26 cellular contexts compared by ENCODE assay signal in the genomic region with DNA sequence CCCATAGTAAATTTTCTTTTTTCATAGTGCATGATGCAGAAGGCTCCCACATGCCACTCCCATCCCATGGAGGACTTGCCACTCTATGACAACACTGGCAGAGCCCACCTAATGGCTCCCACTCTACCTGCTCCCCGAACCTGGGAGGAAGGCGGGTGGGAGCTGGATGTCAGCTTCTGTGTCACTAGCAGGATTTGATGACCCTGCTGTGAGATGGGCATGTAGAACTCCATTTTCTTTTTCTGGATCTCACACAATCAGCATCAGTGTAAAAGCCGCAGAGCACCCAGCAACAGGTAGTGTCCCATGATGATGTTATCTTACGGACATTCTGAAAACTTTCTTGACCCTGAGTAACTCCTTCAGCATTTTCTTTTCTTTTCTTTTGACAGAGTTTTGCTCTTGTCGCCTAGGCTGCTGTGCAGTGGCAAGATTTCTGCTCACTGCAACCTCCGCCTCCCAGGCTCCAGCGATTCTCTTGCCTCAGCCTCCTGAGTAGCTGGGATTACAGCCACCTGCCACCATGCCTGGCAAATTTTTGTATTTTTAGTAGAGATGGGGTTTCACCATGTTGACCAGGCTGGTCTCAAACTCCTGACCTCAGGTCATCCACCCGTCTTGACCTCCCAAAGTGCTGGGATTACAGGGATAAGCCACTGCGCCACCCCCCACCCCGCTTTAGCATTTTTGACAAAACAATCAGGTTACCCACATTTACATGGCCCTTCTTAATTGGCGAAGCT. TPM values are rescaled to one million over a fixed set of nuclear protein-coding genes. Genes with fewer than 3 reads are reported as not detected.
"Had no signal": no experiment of that assay in that cellular context is flagged by ENCODE, and none has a peak within 500 bp of the region (broad histone marks: within the 10 kb centered on the region; RNA-seq: fewer than 3 reads in every experiment).

No MANE protein-coding gene starts in this region.

- H3K4me1 ChIP-seq: breast epithelium, Peyer's patch had no signal

- H3K36me3 ChIP-seq: breast epithelium, Peyer's patch had no signal

- H3K9me3 ChIP-seq: breast epithelium, Peyer's patch had no signal

- ATAC-seq: activated T-helper 17 cell treated with anti-CD3 and anti-CD28 coated beads, Interleukin-2, amount 50 U/mL, for 72 hours; T-helper 17 cell had no signal

- H3K27me3 ChIP-seq: breast epithelium, Peyer's patch had no signal

- H3K4me3 ChIP-seq: breast epithelium, Peyer's patch had no signal

- DNase-seq: activated CD4-positive, alpha-beta memory T cell treated with anti-CD3 and anti-CD28 coated beads for 36 hours; activated CD4-positive, alpha-beta T cell treated with anti-CD3 and anti-CD28 coated beads, Interleukin-2, amount 10 ng/mL, durations not matched to agents 7 days and 5 days; activated CD4-positive, CD25-positive, alpha-beta regulatory T cell; activated CD8-positive, alpha-beta memory T cell treated with anti-CD3 and anti-CD28 coated beads for 24 hours; activated gamma-delta T cell; activated naive CD4-positive, alpha-beta T cell treated with anti-CD3 and anti-CD28 coated beads for 36 hours; activated T-cell treated with anti-CD3 and anti-CD28 coated beads, Interleukin-2, amount 50 U/mL, for 48 hours; amygdala; Karpas-422; MM.1S; NCI-H1105; NCI-H1436; NCI-H1694 treated with DMSO at 0.1 percent for 48 hours; NCI-H2029 treated with DMSO at 0.1 percent for 48 hours; NCI-H510A treated with DMSO at 0.1 percent for 48 hours; NCI-H69; NK-92 treated with Interleukin-12 subunit alpha and Interleukin-12 subunit beta, amount 100 ng/mL, for 24 hours; OCI-M1; Peyer's patch; SHP77 treated with DMSO at 0.1 percent for 48 hours; T-helper 17 cell had no signal

- H3K27ac ChIP-seq: breast epithelium, RWPE1, VCaP had no signal

RNA-seq across cellular contexts. Expression of a gene that starts 15.0 kb away (rescaled TPM):
- total RNA-seq: activated CD4-positive, alpha-beta memory T cell treated with anti-CD3 and anti-CD28 coated beads for 36 hours; activated CD4-positive, alpha-beta T cell treated with anti-CD3 and anti-CD28 coated beads, Interleukin-2, amount 10 ng/mL, durations not matched to agents 7 days and 5 days; activated naive CD4-positive, alpha-beta T cell treated with anti-CD3 and anti-CD28 coated beads for 36 hours; activated T-helper 17 cell treated with anti-CD3 and anti-CD28 coated beads, Interleukin-2, amount 50 U/mL, for 72 hours; Peyer's patch; SK-MEL-5; T-helper 17 cell had no signal

RNA-seq across cellular contexts. Expression of a gene that starts 15.4 kb away (rescaled TPM):
- total RNA-seq: activated CD4-positive, alpha-beta memory T cell treated with anti-CD3 and anti-CD28 coated beads for 36 hours; activated CD4-positive, alpha-beta T cell treated with anti-CD3 and anti-CD28 coated beads, Interleukin-2, amount 10 ng/mL, durations not matched to agents 7 days and 5 days; activated naive CD4-positive, alpha-beta T cell treated with anti-CD3 and anti-CD28 coated beads for 36 hours; activated T-helper 17 cell treated with anti-CD3 and anti-CD28 coated beads, Interleukin-2, amount 50 U/mL, for 72 hours; SK-MEL-5; T-helper 17 cell had no signal

RNA-seq across cellular contexts. Expression of a gene that starts 46.7 kb away (rescaled TPM):
- total RNA-seq: activated CD4-positive, alpha-beta memory T cell treated with anti-CD3 and anti-CD28 coated beads for 36 hours; activated CD4-positive, alpha-beta T cell treated with anti-CD3 and anti-CD28 coated beads, Interleukin-2, amount 10 ng/mL, durations not matched to agents 7 days and 5 days; activated naive CD4-positive, alpha-beta T cell treated with anti-CD3 and anti-CD28 coated beads for 36 hours; activated T-helper 17 cell treated with anti-CD3 and anti-CD28 coated beads, Interleukin-2, amount 50 U/mL, for 72 hours; SK-MEL-5; T-helper 17 cell had no signal
